13 cellular contexts compared by ENCODE assay signal in the genomic region with DNA sequence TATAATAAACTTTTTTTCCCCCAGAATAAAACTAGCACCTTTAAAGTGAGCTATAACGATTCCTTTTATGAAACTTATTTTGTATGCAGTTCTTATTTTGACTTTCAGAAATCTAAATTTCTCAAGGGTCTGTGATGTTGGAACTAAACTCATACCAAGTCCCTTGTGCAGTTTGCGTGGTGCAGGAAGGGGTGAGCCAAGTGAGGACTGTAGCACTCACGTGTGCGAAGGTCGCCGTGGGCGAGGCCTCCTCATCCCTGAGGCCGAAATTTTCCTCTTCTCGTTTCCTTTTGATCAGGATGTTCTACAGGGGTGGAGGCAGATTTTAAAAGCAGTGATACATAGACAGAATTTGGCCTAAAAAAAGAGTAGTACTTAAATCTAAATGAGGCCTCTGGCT.
"Had no signal": no experiment of that assay in that cellular context is flagged by ENCODE, and none has a peak within 500 bp of the region (broad histone marks: within the 10 kb centered on the region; RNA-seq: fewer than 3 reads in every experiment).

No MANE protein-coding gene starts in this region.

- H3K27ac ChIP-seq: adrenal gland, gastroesophageal sphincter, left lung, suprapubic skin had no signal

- H3K4me1 ChIP-seq: adrenal gland, gastroesophageal sphincter, left lung, suprapubic skin had no signal

- H3K27me3 Mint-ChIP-seq: central memory CD8-positive, alpha-beta T cell; natural killer cell treated with Interleukin-12 subunit alpha and Interleukin-12 subunit beta and Interleukin-15 and Interleukin-18, amount 100 ng/mL, for 72 hours; type B pancreatic cell had no signal

- ATAC-seq: gastroesophageal sphincter; left lung; natural killer cell treated with Interleukin-12 subunit alpha and Interleukin-12 subunit beta and Interleukin-15 and Interleukin-18, amount 100 ng/mL, for 72 hours; sciatic nerve had no signal

- H3K9me3 ChIP-seq: adrenal gland, gastroesophageal sphincter, left lung, suprapubic skin had no signal

- H3K27ac Mint-ChIP-seq: natural killer cell treated with Interleukin-12 subunit alpha and Interleukin-12 subunit beta and Interleukin-15 and Interleukin-18, amount 100 ng/mL, for 72 hours; type B pancreatic cell had no signal

- H3K36me3 ChIP-seq: adrenal gland, gastroesophageal sphincter, left lung, suprapubic skin had no signal

- H3K36me3 Mint-ChIP-seq: natural killer cell treated with Interleukin-12 subunit alpha and Interleukin-12 subunit beta and Interleukin-15 and Interleukin-18, amount 100 ng/mL, for 72 hours had no signal

- DNase-seq: activated CD4-positive, alpha-beta T cell treated with anti-CD3 and anti-CD28 coated beads for 1 hour; activated gamma-delta T cell; activated T-cell treated with anti-CD3 and anti-CD28 coated beads, Interleukin-2, amount 50 U/mL, for 1 hour; adrenal gland; islet precursor cell; left lung; T-helper 9 cell had no signal

- H3K4me3 Mint-ChIP-seq: central memory CD8-positive, alpha-beta T cell; natural killer cell treated with Interleukin-12 subunit alpha and Interleukin-12 subunit beta and Interleukin-15 and Interleukin-18, amount 100 ng/mL, for 72 hours; type B pancreatic cell had no signal

- H3K4me3 ChIP-seq: adrenal gland, gastroesophageal sphincter, left lung, suprapubic skin had no signal

- H3K9me3 Mint-ChIP-seq: central memory CD8-positive, alpha-beta T cell; natural killer cell treated with Interleukin-12 subunit alpha and Interleukin-12 subunit beta and Interleukin-15 and Interleukin-18, amount 100 ng/mL, for 72 hours; type B pancreatic cell had no signal
